Comparison of ENCODE assay signal across 20 cellular contexts in genomic region chr16:28477311-28477920, GRCh38. TPM values are rescaled to one million over a fixed set of nuclear protein-coding genes. Genes with fewer than 3 reads are reported as not detected.
DNase-seq lines count a peak whose midpoint lies in the region; ATAC-seq, FAIRE-seq and TF ChIP-seq lines count a peak whose summit lies in the region.
"Had no signal": no experiment of that assay in that cellular context is flagged by ENCODE, and none has a peak within 500 bp of the region (broad histone marks: within the 10 kb centered on the region; RNA-seq: fewer than 3 reads in every experiment).

No MANE protein-coding gene starts in this region.

- no peak for TF ChIP-seq CTCF in kidney (IDR thresholded peaks at IDR 0.05; ENCODE audit: borderline replicate concordance, extremely low read depth, insufficient read depth)
- TF ChIP-seq CTCF in sigmoid colon (IDR thresholded peaks at IDR 0.05): no peak

- H3K27me3 ChIP-seq in CD4-positive, alpha-beta memory T cell (ENCODE audit: insufficient read depth, low read length): no peaks in the 10 kb centered on the region
- H3K27me3 ChIP-seq in sigmoid colon: no peaks in the 10 kb centered on the region
- H3K27me3 ChIP-seq: BE2C, SJSA1 had no signal

- CTCF ChIA-PET in CD4-positive, alpha-beta memory T cell (lab: Charles Lee; ENCODE audit: partially characterized antibody): interaction anchor here (0.6 kb wide), 1 partner anchor 31 kb away, joined by 3 read pairs; no protein-coding TSS in a partner anchor

- no peaks in the 10 kb centered on the region for H3K9me3 ChIP-seq in CD4-positive, alpha-beta memory T cell (ENCODE audit: control insufficient read depth in 1 of 2, low read length in 2 of 2)
- H3K9me3 ChIP-seq in kidney (ENCODE audit: control insufficient read depth in 1 of 2, low read length in 2 of 2) (no peaks in the 10 kb centered on the region), sigmoid colon (no peaks in the 10 kb centered on the region)
- H3K9me3 ChIP-seq: BE2C, SJSA1 had no signal

- no peak for FAIRE-seq in kidney (lab: Jason Lieb, UNC)
- FAIRE-seq: K562 had no signal

- POLR2A ChIA-PET in CD4-positive, alpha-beta memory T cell (lab: Charles Lee; ENCODE audit: partially characterized antibody): no interaction called here

- peak; percentile 48 for DNase-seq in activated CD4-positive, alpha-beta T cell treated with anti-CD3 and anti-CD28 coated beads, Interleukin-2, amount 10 ng/mL, durations not matched to agents 24 days and 14 days
- no peak for DNase-seq in activated CD4-positive, alpha-beta T cell treated with anti-CD3 and anti-CD28 coated beads, Interleukin-2, amount 50 U/mL, for 48 hours
- DNase-seq in CD4-positive, alpha-beta memory T cell: no peak
- DNase-seq in kidney (peak; percentile 62), sigmoid colon (peak; percentile 44), HUDEP-2 (lab: John Stamatoyannopoulos, UW; ENCODE audit: unreplicated experiment in 76 of 76) (no peak)
- DNase-seq: 8988T; BE2C; CD8-positive, alpha-beta memory T cell; DMS79 treated with DMSO at 0.1 percent for 48 hours; NCI-H187 treated with DMSO at 0.1 percent for 48 hours; NCI-H69; OCI-M1 had no signal

- no peak for TF ChIP-seq POLR2A in sigmoid colon (IDR thresholded peaks at IDR 0.05)

- peaks cover 5% of the 10 kb centered on the region for H3K4me1 Mint-ChIP-seq in activated CD4-positive, alpha-beta T cell treated with anti-CD3 and anti-CD28 coated beads, Interleukin-2, amount 10 ng/mL, durations not matched to agents 24 days and 14 days
- peaks cover 2 to 6% (median 5%) of the 10 kb centered on the region in 4 donors for H3K4me1 Mint-ChIP-seq in CD4-positive, alpha-beta memory T cell
- H3K4me1 Mint-ChIP-seq: GM23338 had no signal

- no peaks in the 10 kb centered on the region for H3K9me3 Mint-ChIP-seq in activated CD4-positive, alpha-beta T cell treated with anti-CD3 and anti-CD28 coated beads, Interleukin-2, amount 10 ng/mL, durations not matched to agents 24 days and 14 days
- H3K9me3 Mint-ChIP-seq in CD4-positive, alpha-beta memory T cell: no peaks in the 10 kb centered on the region
- H3K9me3 Mint-ChIP-seq: CD8-positive, alpha-beta memory T cell; GM23338 had no signal

- WGBS in sigmoid colon, 2 donors: 89 to 94% methylated on average over 14 of the region's 14 CpGs

- no peak for TF ChIP-seq EP300 in sigmoid colon (IDR thresholded peaks at IDR 0.05)

- H3K4me3 Mint-ChIP-seq in activated CD4-positive, alpha-beta T cell treated with anti-CD3 and anti-CD28 coated beads, Interleukin-2, amount 10 ng/mL, durations not matched to agents 24 days and 14 days: no peak overlapping the region
- H3K4me3 Mint-ChIP-seq in CD4-positive, alpha-beta memory T cell: no peak overlapping the region
- H3K4me3 Mint-ChIP-seq: CD8-positive, alpha-beta memory T cell; GM23338 had no signal

- no peak overlapping the region for H3K4me3 ChIP-seq in CD4-positive, alpha-beta memory T cell (ENCODE audit: low read length in 2 of 2)
- H3K4me3 ChIP-seq in kidney (ENCODE audit: low read length in 2 of 2) (no peak overlapping the region), sigmoid colon (no peak overlapping the region)
- H3K4me3 ChIP-seq: GM23338, K562, SJSA1 had no signal

- H3K27ac ChIP-seq in CD4-positive, alpha-beta memory T cell (ENCODE audit: low read depth, low read length): no peak overlapping the region
- no peak overlapping the region for H3K27ac ChIP-seq in kidney (ENCODE audit: low read depth in 2 of 2, low read length in 2 of 2)
- H3K27ac ChIP-seq in sigmoid colon: no peak overlapping the region
- H3K27ac ChIP-seq: RWPE1, SJSA1 had no signal

- H3K27me3 Mint-ChIP-seq in activated CD4-positive, alpha-beta T cell treated with anti-CD3 and anti-CD28 coated beads, Interleukin-2, amount 10 ng/mL, durations not matched to agents 24 days and 14 days: no peaks in the 10 kb centered on the region
- no peaks in the 10 kb centered on the region for H3K27me3 Mint-ChIP-seq in CD4-positive, alpha-beta memory T cell
- H3K27me3 Mint-ChIP-seq: CD8-positive, alpha-beta memory T cell had no signal

- no peak overlapping the region for H3K27ac Mint-ChIP-seq in activated CD4-positive, alpha-beta T cell treated with anti-CD3 and anti-CD28 coated beads, Interleukin-2, amount 10 ng/mL, durations not matched to agents 24 days and 14 days
- peak overlapping the region in 4 of 7 donors; percentile 13 to 79 (median 47) for H3K27ac Mint-ChIP-seq in CD4-positive, alpha-beta memory T cell
- H3K27ac Mint-ChIP-seq: GM23338 had no signal

- H3K36me3 Mint-ChIP-seq in activated CD4-positive, alpha-beta T cell treated with anti-CD3 and anti-CD28 coated beads, Interleukin-2, amount 10 ng/mL, durations not matched to agents 24 days and 14 days (ENCODE audit: low read depth): peaks cover 34% of the 10 kb centered on the region
- peaks cover 13 to 51% of the 10 kb centered on the region in 2 donors for H3K36me3 Mint-ChIP-seq in CD4-positive, alpha-beta memory T cell

- H3K36me3 ChIP-seq in CD4-positive, alpha-beta memory T cell (ENCODE audit: insufficient read depth, low read length): peaks cover 42% of the 10 kb centered on the region
- H3K36me3 ChIP-seq in kidney (ENCODE audit: control insufficient read depth in 1 of 2, insufficient read depth in 2 of 2, low read length in 2 of 2) (peaks cover 6 to 8% of the 10 kb centered on the region in 2 donors), sigmoid colon (peaks cover 24 to 88% (median 47%) of the 10 kb centered on the region in 4 donors)

- H3K4me1 ChIP-seq in CD4-positive, alpha-beta memory T cell (ENCODE audit: insufficient read depth, low read length): no peaks in the 10 kb centered on the region
- H3K4me1 ChIP-seq in kidney (ENCODE audit: control insufficient read depth in 1 of 2, insufficient read depth in 1 of 2, low read depth in 1 of 2, low read length in 2 of 2) (no peaks in the 10 kb centered on the region), sigmoid colon (no peaks in the 10 kb centered on the region)
- H3K4me1 ChIP-seq: BE2C had no signal

- intact Hi-C loops in activated CD4-positive, alpha-beta T cell treated with anti-CD3 and anti-CD28 coated beads, Interleukin-2, amount 10 ng/mL, durations not matched to agents 24 days and 14 days (cut with micrococcal nuclease): no loop called here
- intact Hi-C loops in CD4-positive, alpha-beta memory T cell (cut with micrococcal nuclease): no loop called here
- intact Hi-C loops in kidney (cut with DNase I) (no loop called here), sigmoid colon (cut with DNase I) (no loop called here)

- ATAC-seq in GM19463 (IDR thresholded peaks at IDR 0.05; ENCODE audit: unreplicated experiment) (no peak), GM18498 (IDR thresholded peaks at IDR 0.05; ENCODE audit: unreplicated experiment) (no peak)
- ATAC-seq: GM23338, K562 had no signal

- H3K9ac ChIP-seq in kidney (ENCODE audit: low read length in 2 of 2): no peak overlapping the region

RNA-seq across cellular contexts. Expression of gene NPIPB7, which starts 5.3 kb away (rescaled TPM):
- total RNA-seq in activated CD4-positive, alpha-beta T cell treated with anti-CD3 and anti-CD28 coated beads, Interleukin-2, amount 10 ng/mL, durations not matched to agents 24 days and 14 days: not detected in 2 replicates
- total RNA-seq in CD4-positive, alpha-beta memory T cell: 1 to 10 TPM in 1 of 2 experiments, under 1 TPM in 1; 0.72 to 1.1 TPM
- polyA plus RNA-seq in CD4-positive, alpha-beta memory T cell: not detected
- total RNA-seq in kidney (not detected), sigmoid colon (not detected)
- polyA plus RNA-seq in kidney (ENCODE audit: insufficient read depth, low read depth, low replicate concordance) (not detected), sigmoid colon (1 to 10 TPM in 1 of 3 donors, under 1 TPM in 2; 0.48 to 1.8 (median 0.92) TPM)
- total RNA-seq: CD8-positive, alpha-beta memory T cell; G401; K562; SJSA1 had no signal
- polyA plus RNA-seq: CD8-positive, alpha-beta memory T cell had no signal

RNA-seq across cellular contexts. Expression of gene CLN3, which starts 14.5 kb away (rescaled TPM):
- 26.1 and 27.7 TPM in 2 replicates for total RNA-seq in activated CD4-positive, alpha-beta T cell treated with anti-CD3 and anti-CD28 coated beads, Interleukin-2, amount 10 ng/mL, durations not matched to agents 24 days and 14 days
- total RNA-seq in CD4-positive, alpha-beta memory T cell: 10 to 100 TPM; 62.1 to 63.6 TPM
- 10 to 100 TPM; 16.8 to 33.7 TPM for polyA plus RNA-seq in CD4-positive, alpha-beta memory T cell
- total RNA-seq in kidney: 35.0 TPM
- 54.1 TPM for polyA plus RNA-seq in kidney (ENCODE audit: insufficient read depth, low read depth, low replicate concordance)
- total RNA-seq in sigmoid colon: 10 to 100 TPM; 16.8 to 23.0 (median 17.9) TPM
- 100 to 1,000 TPM in 1 of 3 donors, 10 to 100 TPM in 2; 31.2 to 123 (median 53.6) TPM for polyA plus RNA-seq in sigmoid colon

RNA-seq across cellular contexts. Expression of gene APOBR, which starts 17.0 kb away (rescaled TPM):
- 4.0 and 4.1 TPM in 2 replicates for total RNA-seq in activated CD4-positive, alpha-beta T cell treated with anti-CD3 and anti-CD28 coated beads, Interleukin-2, amount 10 ng/mL, durations not matched to agents 24 days and 14 days
- total RNA-seq in CD4-positive, alpha-beta memory T cell: 1 to 10 TPM; 9.1 to 9.9 TPM
- 1 to 10 TPM in 1 of 2 donors, under 1 TPM in 1; 0.12 to 3.5 TPM for polyA plus RNA-seq in CD4-positive, alpha-beta memory T cell
- total RNA-seq in kidney (3.2 TPM), sigmoid colon (1 to 10 TPM in 2 of 4 donors, under 1 TPM in 2; 0.68 to 1.1 (median 1.0) TPM)
- polyA plus RNA-seq in kidney (ENCODE audit: insufficient read depth, low read depth, low replicate concordance) (0.45 TPM), sigmoid colon (10 to 100 TPM; 10.8 to 94.5 (median 24.0) TPM)
- total RNA-seq: SJSA1 had no signal
- polyA plus RNA-seq: GM23338 had no signal

RNA-seq across cellular contexts. Expression of gene IL27, which starts 29.2 kb away (rescaled TPM):
- total RNA-seq in activated CD4-positive, alpha-beta T cell treated with anti-CD3 and anti-CD28 coated beads, Interleukin-2, amount 10 ng/mL, durations not matched to agents 24 days and 14 days: not detected in 2 replicates
- not detected for total RNA-seq in CD4-positive, alpha-beta memory T cell
- polyA plus RNA-seq in CD4-positive, alpha-beta memory T cell: not detected
- total RNA-seq in kidney: 0.31 TPM
- not detected for polyA plus RNA-seq in kidney (ENCODE audit: insufficient read depth, low read depth, low replicate concordance)
- total RNA-seq in sigmoid colon: not detected
- under 1 TPM in 1 of 3 donors, not detected in 2; 0.22 TPM for polyA plus RNA-seq in sigmoid colon
- total RNA-seq: CD8-positive, alpha-beta memory T cell; G401; GM23338; K562; SJSA1 had no signal
- polyA plus RNA-seq: CD8-positive, alpha-beta memory T cell; GM23338; K562 had no signal

Comparison
In these comparisons a context has a peak if more than half of its experiments do, and no peak if none do; other contexts are left out.
1. DNase-seq: peak in activated CD4-positive, alpha-beta T cell treated with anti-CD3 and anti-CD28 coated beads, Interleukin-2, amount 10 ng/mL, durations not matched to agents 24 days and 14 days (single experiment), kidney (single experiment) and sigmoid colon (single experiment); none in activated CD4-positive, alpha-beta T cell treated with anti-CD3 and anti-CD28 coated beads, Interleukin-2, amount 50 U/mL, for 48 hours (0 of 2), CD4-positive, alpha-beta memory T cell (0 of 5) and HUDEP-2 (0 of 76).